Comparison of ENCODE assay signal across 15 cellular contexts in genomic region chr1:161849518-161849917, GRCh38.
"Had no signal": no experiment of that assay in that cellular context is flagged by ENCODE, and none has a peak within 500 bp of the region (broad histone marks: within the 10 kb centered on the region; RNA-seq: fewer than 3 reads in every experiment).

No MANE protein-coding gene starts in this region.

- H3K27ac ChIP-seq: SK-N-MC, tibial nerve had no signal

- ATAC-seq: activated CD8-positive, alpha-beta T cell treated with anti-CD3 and anti-CD28 coated beads for 36 hours; activated naive CD8-positive, alpha-beta T cell treated with anti-CD3 and anti-CD28 coated beads, Interleukin-2, amount 50 U/mL, for 24 hours; right cardiac atrium had no signal

- H3K4me3 ChIP-seq: SK-N-MC, tibial nerve had no signal

- H3K27me3 Mint-ChIP-seq: activated CD8-positive, alpha-beta T cell treated with anti-CD3 and anti-CD28 coated beads for 36 hours; activated naive CD8-positive, alpha-beta T cell treated with anti-CD3 and anti-CD28 coated beads, Interleukin-2, amount 50 U/mL, for 24 hours; naive B cell; progenitor cell of endocrine pancreas had no signal

- H3K9me3 ChIP-seq: tibial nerve had no signal

- H3K27me3 ChIP-seq: tibial nerve had no signal

- H3K4me1 Mint-ChIP-seq: naive B cell had no signal

- H3K27ac Mint-ChIP-seq: activated CD8-positive, alpha-beta T cell treated with anti-CD3 and anti-CD28 coated beads for 36 hours; activated naive CD8-positive, alpha-beta T cell treated with anti-CD3 and anti-CD28 coated beads, Interleukin-2, amount 50 U/mL, for 24 hours had no signal

- H3K4me3 Mint-ChIP-seq: activated CD8-positive, alpha-beta T cell treated with anti-CD3 and anti-CD28 coated beads for 36 hours; activated naive CD8-positive, alpha-beta T cell treated with anti-CD3 and anti-CD28 coated beads, Interleukin-2, amount 50 U/mL, for 24 hours; naive B cell had no signal

- H3K9me3 Mint-ChIP-seq: activated CD8-positive, alpha-beta T cell treated with anti-CD3 and anti-CD28 coated beads for 36 hours; activated naive CD8-positive, alpha-beta T cell treated with anti-CD3 and anti-CD28 coated beads, Interleukin-2, amount 50 U/mL, for 24 hours; naive B cell had no signal

- DNase-seq: activated CD8-positive, alpha-beta memory T cell treated with anti-CD3 and anti-CD28 coated beads, Interleukin-2, amount 50 U/mL, for 4 hours; activated CD8-positive, alpha-beta T cell treated with anti-CD3 and anti-CD28 coated beads for 36 hours; activated effector memory CD4-positive, alpha-beta T cell treated with anti-CD3 and anti-CD28 coated beads, Interleukin-2, amount 50 U/mL, for 16 hours; activated naive CD8-positive, alpha-beta T cell treated with anti-CD3 and anti-CD28 coated beads, Interleukin-2, amount 50 U/mL, for 24 hours; central memory CD4-positive, alpha-beta T cell; effector memory CD4-positive, alpha-beta T cell; hippocampal formation; midbrain; naive B cell; nucleus accumbens; right cardiac atrium; small intestine had no signal
